Comparison of ENCODE assay signal across 9 cellular contexts in the genomic region with DNA sequence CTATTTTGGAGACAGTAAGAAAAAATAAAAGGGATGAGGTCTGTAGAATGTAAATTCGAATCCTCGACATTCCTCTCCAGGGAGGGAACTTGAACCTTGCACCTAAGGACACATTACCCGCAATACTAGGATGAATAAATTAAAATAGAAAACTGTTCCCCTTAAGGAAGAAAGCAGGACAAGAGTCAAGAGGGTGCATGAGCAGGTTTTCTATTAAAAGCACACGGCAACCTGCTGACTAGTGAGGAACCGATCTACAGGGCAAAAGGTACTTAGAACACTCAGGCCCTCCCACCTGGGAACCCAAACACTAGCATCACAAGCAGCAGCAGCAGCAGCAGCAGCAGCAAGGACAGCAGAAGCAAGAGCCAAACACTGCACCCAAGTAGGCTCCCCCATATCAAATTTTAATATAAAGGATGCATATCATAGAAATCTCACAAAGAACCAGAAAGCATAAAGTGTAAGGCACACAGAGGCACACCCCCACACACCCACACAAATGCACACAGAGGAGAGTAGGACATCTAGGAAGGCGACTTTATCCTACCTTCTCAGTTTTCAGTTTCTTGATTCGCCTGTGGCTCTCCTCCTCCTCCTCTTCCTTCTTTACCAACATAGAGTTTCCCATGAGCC. TPM values are rescaled to one million over a fixed set of nuclear protein-coding genes. Genes with fewer than 3 reads are reported as not detected.
DNase-seq lines count a peak whose midpoint lies in the region; ATAC-seq, FAIRE-seq and TF ChIP-seq lines count a peak whose summit lies in the region.
"Had no signal": no experiment of that assay in that cellular context is flagged by ENCODE, and none has a peak within 500 bp of the region (broad histone marks: within the 10 kb centered on the region; RNA-seq: fewer than 3 reads in every experiment).

No MANE protein-coding gene starts in this region.

- no peaks in the 10 kb centered on the region for H3K9me3 ChIP-seq in psoas muscle

- H3K36me3 ChIP-seq in psoas muscle (ENCODE audit: insufficient read depth in 1 of 2, low read depth in 1 of 2), result no peaks in the 10 kb centered on the region

- intact Hi-C loops in psoas muscle (cut with DNase I), result loop anchor here (5.0 to 10.0 kb wide), 2 partner anchors 36 to 219 kb away; no protein-coding TSS in a partner anchor

- TF ChIP-seq CTCF in fibroblast of the aortic adventitia (IDR thresholded peaks at IDR 0.05; ENCODE audit: insufficient read depth, low read length) (no peak), psoas muscle (IDR thresholded peaks at IDR 0.05) (no peak)

- DNase-seq in GM18507 (ENCODE audit: extremely low spot score, insufficient read length, low read depth) (no peak), NCI-H748 treated with DMSO at 0.1 percent for 48 hours (lab: John Stamatoyannopoulos, UW) (peak; percentile 44), fibroblast of the aortic adventitia (ENCODE audit: low read depth) (no peak), psoas muscle (no peak), NCI-H128 (lab: John Stamatoyannopoulos, UW; ENCODE audit: unreplicated experiment) (no peak)
- no peak for DNase-seq in stimulated activated CD4-positive, alpha-beta T cell treated with anti-CD3 and anti-CD28 coated beads, Interleukin-4, amount 100 ng/mL, for 1 hour
- DNase-seq: activated CD4-positive, alpha-beta memory T cell treated with anti-CD3 and anti-CD28 coated beads, Interleukin-2, amount 10 ng/mL, durations not matched to agents 7 days and 5 days had no signal

- FAIRE-seq in GM18507 (lab: Jason Lieb, UNC), result peak; percentile 69

- H3K4me1 ChIP-seq in psoas muscle, result peaks cover 46% of the 10 kb centered on the region

- H3K27ac ChIP-seq in psoas muscle, result peak overlapping the region; percentile 95

- ATAC-seq in psoas muscle (peak; percentile 68 to 78 (median 72)), GM18517 (IDR thresholded peaks at IDR 0.05; ENCODE audit: unreplicated experiment) (no peak), GM21423 (IDR thresholded peaks at IDR 0.05; ENCODE audit: unreplicated experiment) (no peak)

- 7 to 12% (median 11%) methylated on average over 7 of the region's 7 CpGs for WGBS in psoas muscle, 3 donors

- H3K4me3 ChIP-seq in fibroblast of the aortic adventitia (ENCODE audit: low read depth, low read length), result peak overlapping the region; percentile 62
- peak overlapping the region; percentile 83 for H3K4me3 ChIP-seq in psoas muscle

- no peaks in the 10 kb centered on the region for H3K27me3 ChIP-seq in psoas muscle (ENCODE audit: insufficient read depth in 3 of 3, low read length in 2 of 3)

RNA-seq across cellular contexts. Expression of a gene that starts 2.8 kb away (rescaled TPM):
- total RNA-seq in fibroblast of the aortic adventitia (ENCODE audit: low replicate concordance) (20.4 and 30.3 TPM in 2 replicates), psoas muscle (10 to 100 TPM in 2 of 4 donors, 1 to 10 TPM in 2; 7.3 to 11.7 (median 10.3) TPM)
- 1 to 10 TPM; 1.6 to 9.8 (median 3.3) TPM for polyA plus RNA-seq in psoas muscle
- total RNA-seq: activated CD4-positive, alpha-beta memory T cell treated with anti-CD3 and anti-CD28 coated beads, Interleukin-2, amount 10 ng/mL, durations not matched to agents 7 days and 5 days had no signal

Comparison
In these comparisons a context has a peak if more than half of its experiments do, and no peak if none do; other contexts are left out.
1. ATAC-seq: peak in psoas muscle (4 of 4); none in GM18517 (single experiment) and GM21423 (single experiment).